In the genomic region with DNA sequence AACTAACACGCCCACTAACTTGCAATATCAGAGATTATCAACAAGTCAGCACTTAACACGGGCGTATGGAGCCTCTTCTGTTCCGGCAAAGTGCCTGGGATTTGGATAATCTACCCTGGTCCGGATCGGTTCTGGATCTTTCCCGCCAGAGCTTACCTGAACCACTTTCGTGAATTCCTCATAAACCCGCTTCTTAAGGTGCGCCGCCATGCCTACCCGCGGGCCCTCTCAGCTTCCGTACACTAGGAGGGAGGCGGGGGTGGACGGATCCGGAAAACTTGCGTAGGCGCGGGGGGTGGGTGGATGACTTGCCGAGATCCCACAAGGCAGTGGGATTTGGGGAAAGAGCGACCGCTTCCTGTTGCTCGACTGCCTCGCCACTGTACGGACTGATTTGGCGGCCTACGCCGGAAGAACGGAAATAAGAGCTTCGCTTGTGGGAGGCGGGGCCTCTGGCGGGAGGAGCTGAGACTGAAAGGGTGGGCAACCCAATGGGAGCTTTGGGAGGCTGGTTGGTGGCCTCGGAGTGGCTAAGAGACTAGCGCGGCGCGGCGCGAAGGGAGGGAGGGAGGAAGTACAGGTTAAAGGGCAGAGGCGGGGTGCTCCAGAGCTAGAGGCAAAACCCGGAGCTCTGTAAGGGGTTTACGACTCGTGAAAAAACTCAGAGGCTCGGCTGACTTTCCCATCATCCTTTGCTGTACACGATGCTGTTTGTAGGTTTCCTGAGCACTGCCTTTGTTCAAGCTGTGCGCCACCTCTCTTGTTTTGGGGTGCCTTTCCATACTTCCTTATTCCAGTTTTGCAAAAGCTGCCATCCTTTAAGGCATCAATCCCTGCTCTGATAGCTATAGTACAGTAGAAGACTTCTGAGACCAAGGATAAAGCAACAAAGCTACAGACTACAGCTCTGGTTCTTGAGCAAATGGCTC, we compare ENCODE assay signal across 8 cellular contexts. TPM values are rescaled to one million over a fixed set of nuclear protein-coding genes. Genes with fewer than 3 reads are reported as not detected.
DNase-seq lines count a peak whose midpoint lies in the region; ATAC-seq, FAIRE-seq and TF ChIP-seq lines count a peak whose summit lies in the region.

A gene with protein sequence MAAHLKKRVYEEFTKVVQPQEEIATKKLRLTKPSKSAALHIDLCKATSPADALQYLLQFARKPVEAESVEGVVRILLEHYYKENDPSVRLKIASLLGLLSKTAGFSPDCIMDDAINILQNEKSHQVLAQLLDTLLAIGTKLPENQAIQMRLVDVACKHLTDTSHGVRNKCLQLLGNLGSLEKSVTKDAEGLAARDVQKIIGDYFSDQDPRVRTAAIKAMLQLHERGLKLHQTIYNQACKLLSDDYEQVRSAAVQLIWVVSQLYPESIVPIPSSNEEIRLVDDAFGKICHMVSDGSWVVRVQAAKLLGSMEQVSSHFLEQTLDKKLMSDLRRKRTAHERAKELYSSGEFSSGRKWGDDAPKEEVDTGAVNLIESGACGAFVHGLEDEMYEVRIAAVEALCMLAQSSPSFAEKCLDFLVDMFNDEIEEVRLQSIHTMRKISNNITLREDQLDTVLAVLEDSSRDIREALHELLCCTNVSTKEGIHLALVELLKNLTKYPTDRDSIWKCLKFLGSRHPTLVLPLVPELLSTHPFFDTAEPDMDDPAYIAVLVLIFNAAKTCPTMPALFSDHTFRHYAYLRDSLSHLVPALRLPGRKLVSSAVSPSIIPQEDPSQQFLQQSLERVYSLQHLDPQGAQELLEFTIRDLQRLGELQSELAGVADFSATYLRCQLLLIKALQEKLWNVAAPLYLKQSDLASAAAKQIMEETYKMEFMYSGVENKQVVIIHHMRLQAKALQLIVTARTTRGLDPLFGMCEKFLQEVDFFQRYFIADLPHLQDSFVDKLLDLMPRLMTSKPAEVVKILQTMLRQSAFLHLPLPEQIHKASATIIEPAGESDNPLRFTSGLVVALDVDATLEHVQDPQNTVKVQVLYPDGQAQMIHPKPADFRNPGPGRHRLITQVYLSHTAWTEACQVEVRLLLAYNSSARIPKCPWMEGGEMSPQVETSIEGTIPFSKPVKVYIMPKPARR (minus strand): TSS at position 235 of the 929 bp plus-strand sequence. CDS start 25 bp downstream, at position 210.

- H3K4me2 ChIP-seq in keratinocyte (ENCODE audit: control insufficient read depth, extremely low read depth, insufficient read depth, low read depth, low read length): peak within 1 kb of the TSS; percentile 82

- peak; percentile 77 for TF ChIP-seq POLR2A in GM19193 (IDR thresholded peaks at IDR 0.05; ENCODE audit: extremely low read depth, insufficient read depth, insufficient read length)

- peak within 1 kb of the TSS; percentile 80 to 98 (median 83) for H3K4me3 ChIP-seq in keratinocyte (ENCODE audit: control insufficient read depth in 2 of 3, extremely low read depth in 1 of 3, insufficient read depth in 2 of 3, low read depth in 1 of 3, low read length in 3 of 3)

- no peaks in the 10 kb centered on the region for H3K9me3 Mint-ChIP-seq in chondrocyte (ENCODE audit: low read depth)

- peaks cover 0 to 3% of the 10 kb centered on the region in 2 experiments for H3K36me3 ChIP-seq in keratinocyte (ENCODE audit: control insufficient read depth in 2 of 2, extremely low read depth in 1 of 2, insufficient read depth in 2 of 2, low read length in 2 of 2)

- peak; percentile 65 for FAIRE-seq in keratinocyte (lab: Jason Lieb, UNC)

- no peaks in the 10 kb centered on the region for H3K9me3 ChIP-seq in keratinocyte (ENCODE audit: control insufficient read depth, low read depth, low read length)

- H3K36me3 Mint-ChIP-seq in chondrocyte (ENCODE audit: low read depth): peaks cover 2% of the 10 kb centered on the region

- TF ChIP-seq CTCF in chondrocyte (IDR thresholded peaks at IDR 0.05) (no peak), keratinocyte (optimal IDR thresholded peaks at IDR 0.05 in 1 of 3, IDR thresholded peaks at IDR 0.05 in 1 of 3, conservative IDR thresholded peaks at IDR 0.05 in 1 of 3; ENCODE audit: extremely low read depth in 1 of 3, insufficient read depth in 2 of 3, low read length in 3 of 3) (no peak)

- peak within 1 kb of the TSS; percentile 94 for H3K27ac Mint-ChIP-seq in chondrocyte (ENCODE audit: unreplicated experiment)

- no peaks in the 10 kb centered on the region for H4K20me1 ChIP-seq in keratinocyte (ENCODE audit: control insufficient read depth, extremely low read depth, insufficient read depth, low read length)

- H3K27me3 Mint-ChIP-seq in chondrocyte (ENCODE audit: low read depth): no peaks in the 10 kb centered on the region

- DNase-seq in Ammon's horn (ENCODE audit: low spot score) (peak; percentile 100), NCI-H510A treated with DMSO at 0.1 percent for 48 hours (lab: John Stamatoyannopoulos, UW) (peak; percentile 99), chondrocyte (ENCODE audit: low spot score) (peak; percentile 100), keratinocyte (ENCODE audit: low read depth, low spot score) (peak; percentile 96)
- DNase-seq in activated CD4-positive, alpha-beta T cell treated with anti-CD3 and anti-CD28 coated beads for 24 hours (ENCODE audit: low read depth in 2 of 2): peak; percentile 92 to 93
- peak; percentile 90 to 93 for DNase-seq in stimulated activated CD4-positive, alpha-beta T cell treated with anti-CD3 and anti-CD28 coated beads, Interleukin-15, amount 100 ng/mL, for 1 hour (ENCODE audit: low read depth in 1 of 2, low spot score in 1 of 2)

- H3K27ac ChIP-seq in keratinocyte (ENCODE audit: control insufficient read depth, insufficient read depth, low read length): peak within 1 kb of the TSS; percentile 77

- peak within 1 kb of the TSS; percentile 89 for H3K9ac ChIP-seq in keratinocyte (ENCODE audit: control insufficient read depth, extremely low read depth, insufficient read depth, low read length)

- peaks cover 17% of the 10 kb centered on the region for H3K4me1 Mint-ChIP-seq in chondrocyte (ENCODE audit: low read depth)

- peak; percentile 99 for ATAC-seq in HG03439 (IDR thresholded peaks at IDR 0.05; ENCODE audit: unreplicated experiment)

- peak within 1 kb of the TSS; percentile 87 for H3K4me3 Mint-ChIP-seq in chondrocyte (ENCODE audit: unreplicated experiment)

- no peaks in the 10 kb centered on the region for H3K9me1 ChIP-seq in keratinocyte (ENCODE audit: control insufficient read depth, extremely low read depth, insufficient read depth, low read length)

- peak within 1 kb of the TSS; percentile 100 for H2AFZ ChIP-seq in keratinocyte (ENCODE audit: control insufficient read depth, low read length)

- H3K27me3 ChIP-seq in keratinocyte (ENCODE audit: control insufficient read depth, extremely low read depth, insufficient read depth, low read length): no peaks in the 10 kb centered on the region

- dilution Hi-C loops in keratinocyte (cut with MboI; ENCODE audit: extremely low pct_ligation_motif_present, low sequenced_read_pairs): no loop called here

- peaks cover 23% of the 10 kb centered on the region for H3K79me2 ChIP-seq in keratinocyte (ENCODE audit: control insufficient read depth, insufficient read depth, low read length)

- peaks cover 13% of the 10 kb centered on the region for H3K4me1 ChIP-seq in keratinocyte (ENCODE audit: control insufficient read depth, extremely low read depth, insufficient read depth, low read length)

RNA-seq across cellular contexts. Expression of the gene that starts here (rescaled TPM):
- total RNA-seq in chondrocyte: 26.9 to 34.1 TPM (median 27.8 TPM) in 3 replicates
- 14.9 to 19.4 TPM (median 18.0 TPM) in 3 replicates for polyA plus RNA-seq in keratinocyte
- polyA plus RNA-seq in keratinocyte (2011; ENCODE audit: low read depth): 10.5 TPM
- 11.2 and 15.5 TPM in 2 replicates for polyA plus RNA-seq in keratinocyte (2011; cell fraction: cytosol; rRNA removed)
- polyA plus RNA-seq in keratinocyte (2011; cell fraction: nucleus; rRNA removed): 33.3 and 35.1 TPM in 2 replicates
- 15.2 and 15.9 TPM in 2 replicates for polyA plus RNA-seq in keratinocyte (2012; ENCODE audit: low replicate concordance)
- 30.7 to 44.7 TPM (median 41.3 TPM) in 3 replicates for polyA minus RNA-seq in keratinocyte
- 19.0 TPM for polyA minus RNA-seq in keratinocyte (2011; cell fraction: cytosol; rRNA and poly(A)+ RNA removed)
- polyA minus RNA-seq in keratinocyte (2011; cell fraction: nucleus; rRNA and poly(A)+ RNA removed): 18.5 and 38.6 TPM in 2 replicates

Comparison
In these comparisons a context has a peak if more than half of its experiments do, and no peak if none do; other contexts are left out.
1. Peak in every context shown above with its lines: DNase-seq, ATAC-seq, H3K4me3 ChIP-seq and H3K27ac ChIP-seq.